Comparison of ENCODE assay signal across 8 cellular contexts in genomic region chr20:56400001-56400640, GRCh38. TPM values are rescaled to one million over a fixed set of nuclear protein-coding genes. Genes with fewer than 3 reads are reported as not detected.
DNase-seq lines count a peak whose midpoint lies in the region; ATAC-seq and TF ChIP-seq lines count a peak whose summit lies in the region.

No MANE protein-coding gene starts in this region.

- peaks cover 42% of the 10 kb centered on the region for H3K79me2 ChIP-seq in hepatocyte

- in situ Hi-C loops in SK-MEL-5 (cut with HindIII; ENCODE audit: low pct_unique_long_range_greater_than_20kb, low sequenced_read_pairs), result no loop called here

- no peak overlapping the region for H3K4me2 ChIP-seq in hepatocyte

- H3K9ac ChIP-seq in adipocyte (ENCODE audit: low read length), result no peak overlapping the region

- H3K4me3 ChIP-seq in adipocyte (ENCODE audit: low read length) (no peak overlapping the region), hepatocyte (no peak overlapping the region)

- peaks cover 85% of the 10 kb centered on the region for H3K36me3 ChIP-seq in adipocyte (ENCODE audit: control insufficient read depth, insufficient read depth, low read length, severe bottlenecking)
- H3K36me3 ChIP-seq in hepatocyte (replicated peaks; ENCODE audit: insufficient read depth, low read depth), result peaks cover 8% of the 10 kb centered on the region

- H3K27me3 ChIP-seq in adipocyte (replicated peaks; ENCODE audit: control insufficient read depth, insufficient read depth, low read length) (no peaks in the 10 kb centered on the region), hepatocyte (no peaks in the 10 kb centered on the region)

- ATAC-seq in GM19395 (IDR thresholded peaks at IDR 0.05; ENCODE audit: unreplicated experiment) (peak; percentile 85), GM18873 (IDR thresholded peaks at IDR 0.05; ENCODE audit: low FRiP score, unreplicated experiment) (no peak)

- no peaks in the 10 kb centered on the region for H4K20me1 ChIP-seq in hepatocyte (ENCODE audit: insufficient read depth, poor library complexity, severe bottlenecking)

- no peaks in the 10 kb centered on the region for H3K4me1 ChIP-seq in adipocyte (ENCODE audit: control insufficient read depth, insufficient read depth, low read length)
- H3K4me1 ChIP-seq in hepatocyte (ENCODE audit: insufficient read depth), result no peaks in the 10 kb centered on the region

- DNase-seq in CD1c-positive myeloid dendritic cell (ENCODE audit: extremely low spot score), result peak; percentile 85
- peak; percentile 73 for DNase-seq in LHCN-M2 (ENCODE audit: low read depth)
- peak; percentile 81 for DNase-seq in SK-MEL-5 (ENCODE audit: low read depth, low spot score)
- DNase-seq in adipocyte (ENCODE audit: low read depth), result peak; percentile 91
- DNase-seq in hepatocyte (ENCODE audit: low spot score), result peak; percentile 82
- DNase-seq in stimulated activated CD4-positive, alpha-beta T cell treated with anti-CD3 and anti-CD28 coated beads, Interleukin-15, amount 100 ng/mL, for 24 hours, result peak; percentile 69

- H2AFZ ChIP-seq in hepatocyte, result no peak overlapping the region

- TF ChIP-seq CTCF in hepatocyte (IDR thresholded peaks at IDR 0.05; ENCODE audit: poor library complexity), result peak; percentile 77

- no peaks in the 10 kb centered on the region for H3K9me2 ChIP-seq in hepatocyte (replicated peaks; ENCODE audit: insufficient read depth)

- no peak overlapping the region for H3K27ac ChIP-seq in hepatocyte

- H3K9me3 ChIP-seq in adipocyte (ENCODE audit: control insufficient read depth, low read length) (no peaks in the 10 kb centered on the region), hepatocyte (ENCODE audit: low read depth) (no peaks in the 10 kb centered on the region)

RNA-seq across cellular contexts. Expression of gene CSTF1, which starts 7.7 kb away (rescaled TPM):
- 46.5 and 54.4 TPM in 2 replicates for total RNA-seq in LHCN-M2 (2014; rRNA removed)
- 28.4 TPM for polyA plus RNA-seq in LHCN-M2 (2012)
- total RNA-seq in SK-MEL-5 (2014; rRNA removed; shearing (Covaris generic)), result 77.4 and 79.6 TPM in 2 replicates
- polyA plus RNA-seq in SK-MEL-5 (2015; cell fraction: cytosol; rRNA removed), result 42.9 and 53.7 TPM in 2 replicates
- polyA plus RNA-seq in SK-MEL-5 (2015; cell fraction: nucleus; rRNA removed), result 63.7 and 70.4 TPM in 2 replicates
- total RNA-seq in hepatocyte, result 34.8 and 38.6 TPM in 2 replicates
- polyA plus RNA-seq in hepatocyte, result 15.4 and 21.5 TPM in 2 replicates

RNA-seq across cellular contexts. Expression of gene AURKA, which starts 8.1 kb away (rescaled TPM):
- total RNA-seq in LHCN-M2 (2014; rRNA removed), result 117 and 130 TPM in 2 replicates
- polyA plus RNA-seq in LHCN-M2 (2012), result 37.3 TPM
- total RNA-seq in SK-MEL-5 (2014; rRNA removed; shearing (Covaris generic)), result 65.1 and 68.5 TPM in 2 replicates
- 69.1 and 79.0 TPM in 2 replicates for polyA plus RNA-seq in SK-MEL-5 (2015; cell fraction: cytosol; rRNA removed)
- polyA plus RNA-seq in SK-MEL-5 (2015; cell fraction: nucleus; rRNA removed), result 35.4 and 40.5 TPM in 2 replicates
- total RNA-seq in hepatocyte, result 15.7 and 16.9 TPM in 2 replicates
- polyA plus RNA-seq in hepatocyte, result 13.4 and 16.4 TPM in 2 replicates

RNA-seq across cellular contexts. Expression of gene CASS4, which starts 11.9 kb away (rescaled TPM):
- total RNA-seq in LHCN-M2 (2014; rRNA removed), result 1.2 and 3.8 TPM in 2 replicates
- 0.96 TPM for polyA plus RNA-seq in LHCN-M2 (2012)
- total RNA-seq in SK-MEL-5 (2014; rRNA removed; shearing (Covaris generic)), result not detected in 2 replicates
- polyA plus RNA-seq in SK-MEL-5 (2015; cell fraction: cytosol; rRNA removed), result not detected in 2 replicates
- polyA plus RNA-seq in SK-MEL-5 (2015; cell fraction: nucleus; rRNA removed), result not detected in 2 replicates
- 0.13 TPM in 1 of 2 replicates, not detected in the other for total RNA-seq in hepatocyte
- polyA plus RNA-seq in hepatocyte, result 0.50 TPM in 1 of 2 replicates, not detected in the other

RNA-seq across cellular contexts. Expression of gene FAM210B, which starts 41.3 kb away (rescaled TPM):
- total RNA-seq in LHCN-M2 (2014; rRNA removed) (31.6 and 42.4 TPM in 2 replicates), hepatocyte (57.0 and 58.9 TPM in 2 replicates)
- 24.2 TPM for polyA plus RNA-seq in LHCN-M2 (2012)
- 186 and 201 TPM in 2 replicates for total RNA-seq in SK-MEL-5 (2014; rRNA removed; shearing (Covaris generic))
- 107 and 140 TPM in 2 replicates for polyA plus RNA-seq in SK-MEL-5 (2015; cell fraction: cytosol; rRNA removed)
- 36.0 and 39.3 TPM in 2 replicates for polyA plus RNA-seq in SK-MEL-5 (2015; cell fraction: nucleus; rRNA removed)
- polyA plus RNA-seq in hepatocyte, result 55.3 and 62.7 TPM in 2 replicates
